Comparison of ENCODE assay signal across 39 cellular contexts in genomic region chr9:119991797-119992196, GRCh38.
"Had no signal": no experiment of that assay in that cellular context is flagged by ENCODE, and none has a peak within 500 bp of the region (broad histone marks: within the 10 kb centered on the region; RNA-seq: fewer than 3 reads in every experiment).

No MANE protein-coding gene starts in this region.

- H3K27me3 ChIP-seq: ascending aorta, brain microvascular endothelial cell, breast epithelium had no signal

- FAIRE-seq: astrocyte had no signal

- H3K9me3 ChIP-seq: adrenal gland, ascending aorta, breast epithelium had no signal

- H3K4me3 ChIP-seq: adrenal gland, ascending aorta, breast epithelium, cardiac muscle cell had no signal

- H3K4me1 Mint-ChIP-seq: activated naive CD4-positive, alpha-beta T cell treated with anti-CD3 and anti-CD28 coated beads, Interleukin-2, amount 10 ng/mL, durations not matched to agents 7 days and 5 days; activated naive CD4-positive, alpha-beta T cell treated with anti-CD3 and anti-CD28 coated beads, Interleukin-2, amount 50 U/mL, for 24 hours; activated naive CD8-positive, alpha-beta T cell treated with anti-CD3 and anti-CD28 coated beads for 36 hours; activated naive CD8-positive, alpha-beta T cell treated with anti-CD3 and anti-CD28 coated beads, Interleukin-2, amount 10 ng/mL, durations not matched to agents 7 days and 5 days; activated naive CD8-positive, alpha-beta T cell treated with anti-CD3 and anti-CD28 coated beads, Interleukin-2, amount 50 U/mL, for 24 hours; activated T-helper 17 cell treated with anti-CD3 and anti-CD28 coated beads, Interleukin-2, amount 50 U/mL, for 72 hours; brain; central memory CD8-positive, alpha-beta T cell had no signal

- H3K4me1 ChIP-seq: adrenal gland, ascending aorta, breast epithelium had no signal

- H3K36me3 Mint-ChIP-seq: activated naive CD4-positive, alpha-beta T cell treated with anti-CD3 and anti-CD28 coated beads, Interleukin-2, amount 10 ng/mL, durations not matched to agents 7 days and 5 days; activated naive CD4-positive, alpha-beta T cell treated with anti-CD3 and anti-CD28 coated beads, Interleukin-2, amount 50 U/mL, for 24 hours; activated naive CD4-positive, alpha-beta T cell treated with anti-CD3 and anti-CD28 coated beads, Interleukin-2, amount 50 U/mL, for 72 hours; activated naive CD8-positive, alpha-beta T cell; activated naive CD8-positive, alpha-beta T cell treated with anti-CD3 and anti-CD28 coated beads for 36 hours; activated naive CD8-positive, alpha-beta T cell treated with anti-CD3 and anti-CD28 coated beads, Interleukin-2, amount 10 ng/mL, durations not matched to agents 7 days and 5 days; brain had no signal

- H3K27ac Mint-ChIP-seq: activated naive CD4-positive, alpha-beta T cell treated with anti-CD3 and anti-CD28 coated beads for 36 hours; activated naive CD4-positive, alpha-beta T cell treated with anti-CD3 and anti-CD28 coated beads, Interleukin-2, amount 10 ng/mL, durations not matched to agents 7 days and 5 days; activated naive CD4-positive, alpha-beta T cell treated with anti-CD3 and anti-CD28 coated beads, Interleukin-2, amount 50 U/mL, for 24 hours; activated naive CD4-positive, alpha-beta T cell treated with anti-CD3 and anti-CD28 coated beads, Interleukin-2, amount 50 U/mL, for 72 hours; activated naive CD8-positive, alpha-beta T cell; activated naive CD8-positive, alpha-beta T cell treated with anti-CD3 and anti-CD28 coated beads for 36 hours; activated naive CD8-positive, alpha-beta T cell treated with anti-CD3 and anti-CD28 coated beads, Interleukin-2, amount 10 ng/mL, durations not matched to agents 7 days and 5 days; activated naive CD8-positive, alpha-beta T cell treated with anti-CD3 and anti-CD28 coated beads, Interleukin-2, amount 50 U/mL, for 24 hours; activated T-cell treated with anti-CD3 and anti-CD28 coated beads, Interleukin-2, amount 50 U/mL, for 24 hours; activated T-cell treated with anti-CD3 and anti-CD28 coated beads, Interleukin-2, amount 50 U/mL, for 72 hours; activated T-helper 1 cell treated with anti-CD3 and anti-CD28 coated beads, Interleukin-12 subunit alpha, Interleukin-12 subunit beta, Interleukin-2, Interleukin-4 antibody, amounts not matched to agents 30 ng/mL and 10 ng/mL and 1 ng/mL, durations not matched to agents 14 hours and 24 hours and 36 hours; activated T-helper 17 cell treated with anti-CD3 and anti-CD28 coated beads, Interleukin-2, amount 50 U/mL, for 72 hours; activated T-helper 2 cell treated with anti-CD3 and anti-CD28 coated beads, Interferon-gamma antibody, Interleukin-2, Interleukin-4, amounts not matched to agents 10 μg/mL and 5 μg/mL and 100 μg/mL, durations not matched to agents 14 hours and 24 hours and 36 hours; brain had no signal

- DNase-seq: activated effector memory CD4-positive, alpha-beta T cell treated with anti-CD3 and anti-CD28 coated beads, Interleukin-2, amount 50 U/mL, for 16 hours; activated effector memory CD4-positive, alpha-beta T cell treated with Interleukin-2 at 50 U/mL for 16 hours; activated gamma-delta T cell; activated gamma-delta T cell treated with Interleukin-2 at 50 U/mL for 16 hours; activated naive CD4-positive, alpha-beta T cell; activated naive CD4-positive, alpha-beta T cell treated with anti-CD3 and anti-CD28 coated beads for 36 hours; activated naive CD4-positive, alpha-beta T cell treated with anti-CD3 and anti-CD28 coated beads, Interleukin-2, amount 10 ng/mL, durations not matched to agents 7 days and 5 days; activated naive CD4-positive, alpha-beta T cell treated with anti-CD3 and anti-CD28 coated beads, Interleukin-2, amount 50 U/mL, for 16 hours; activated naive CD4-positive, alpha-beta T cell treated with Interleukin-2 at 50 U/mL for 16 hours; activated naive CD8-positive, alpha-beta T cell treated with anti-CD3 and anti-CD28 coated beads for 36 hours; activated naive CD8-positive, alpha-beta T cell treated with anti-CD3 and anti-CD28 coated beads, Interleukin-2, amount 10 ng/mL, durations not matched to agents 7 days and 5 days; activated naive CD8-positive, alpha-beta T cell treated with anti-CD3 and anti-CD28 coated beads, Interleukin-2, amount 50 U/mL, for 24 hours; activated T-cell treated with anti-CD3 and anti-CD28 coated beads for 4 hours; activated T-cell treated with anti-CD3 and anti-CD28 coated beads, Interleukin-2, amount 50 U/mL, for 1 hour; activated T-cell treated with anti-CD3 and anti-CD28 coated beads, Interleukin-2, amount 50 U/mL, for 24 hours; activated T-cell treated with anti-CD3 and anti-CD28 coated beads, Interleukin-2, amount 50 U/mL, for 4 hours; activated T-cell treated with anti-CD3 and anti-CD28 coated beads, Interleukin-2, amount 50 U/mL, for 48 hours; activated T-cell treated with anti-CD3 and anti-CD28 coated beads, Interleukin-2, amount 50 U/mL, for 72 hours; adrenal gland; amniotic stem cell; amygdala; anterior cingulate cortex; aorta; brain microvascular endothelial cell; caudate nucleus; central memory CD4-positive, alpha-beta T cell; cerebellar nuclear complex had no signal

- H3K36me3 ChIP-seq: adrenal gland, ascending aorta, brain microvascular endothelial cell, breast epithelium, cardiac muscle cell had no signal

- H3K9me3 Mint-ChIP-seq: activated naive CD4-positive, alpha-beta T cell treated with anti-CD3 and anti-CD28 coated beads for 36 hours; activated naive CD4-positive, alpha-beta T cell treated with anti-CD3 and anti-CD28 coated beads, Interleukin-2, amount 10 ng/mL, durations not matched to agents 7 days and 5 days; activated naive CD4-positive, alpha-beta T cell treated with anti-CD3 and anti-CD28 coated beads, Interleukin-2, amount 50 U/mL, for 24 hours; activated naive CD8-positive, alpha-beta T cell treated with anti-CD3 and anti-CD28 coated beads for 36 hours; activated naive CD8-positive, alpha-beta T cell treated with anti-CD3 and anti-CD28 coated beads, Interleukin-2, amount 10 ng/mL, durations not matched to agents 7 days and 5 days; activated naive CD8-positive, alpha-beta T cell treated with anti-CD3 and anti-CD28 coated beads, Interleukin-2, amount 50 U/mL, for 24 hours; activated T-cell treated with anti-CD3 and anti-CD28 coated beads, Interleukin-2, amount 50 U/mL, for 24 hours; activated T-cell treated with anti-CD3 and anti-CD28 coated beads, Interleukin-2, amount 50 U/mL, for 4 hours; activated T-helper 1 cell treated with anti-CD3 and anti-CD28 coated beads, Interleukin-12 subunit alpha, Interleukin-12 subunit beta, Interleukin-2, Interleukin-4 antibody, amounts not matched to agents 30 ng/mL and 10 ng/mL and 1 ng/mL, durations not matched to agents 14 hours and 24 hours and 36 hours; activated T-helper 17 cell treated with anti-CD3 and anti-CD28 coated beads, Interleukin-2, amount 50 U/mL, for 72 hours; activated T-helper 2 cell treated with anti-CD3 and anti-CD28 coated beads, Interferon-gamma antibody, Interleukin-2, Interleukin-4, amounts not matched to agents 10 μg/mL and 5 μg/mL and 100 μg/mL, durations not matched to agents 14 hours and 24 hours and 36 hours; brain; central memory CD8-positive, alpha-beta T cell had no signal

- H3K27ac ChIP-seq: adrenal gland, ascending aorta, brain microvascular endothelial cell, breast epithelium, cardiac muscle cell had no signal

- H3K4me3 Mint-ChIP-seq: activated naive CD4-positive, alpha-beta T cell treated with anti-CD3 and anti-CD28 coated beads for 36 hours; activated naive CD4-positive, alpha-beta T cell treated with anti-CD3 and anti-CD28 coated beads, Interleukin-2, amount 10 ng/mL, durations not matched to agents 7 days and 5 days; activated naive CD4-positive, alpha-beta T cell treated with anti-CD3 and anti-CD28 coated beads, Interleukin-2, amount 50 U/mL, for 24 hours; activated naive CD8-positive, alpha-beta T cell; activated naive CD8-positive, alpha-beta T cell treated with anti-CD3 and anti-CD28 coated beads for 36 hours; activated naive CD8-positive, alpha-beta T cell treated with anti-CD3 and anti-CD28 coated beads, Interleukin-2, amount 10 ng/mL, durations not matched to agents 7 days and 5 days; activated naive CD8-positive, alpha-beta T cell treated with anti-CD3 and anti-CD28 coated beads, Interleukin-2, amount 50 U/mL, for 24 hours; activated T-cell treated with anti-CD3 and anti-CD28 coated beads, Interleukin-2, amount 50 U/mL, for 24 hours; activated T-cell treated with anti-CD3 and anti-CD28 coated beads, Interleukin-2, amount 50 U/mL, for 4 hours; activated T-cell treated with anti-CD3 and anti-CD28 coated beads, Interleukin-2, amount 50 U/mL, for 72 hours; activated T-helper 1 cell treated with anti-CD3 and anti-CD28 coated beads, Interleukin-12 subunit alpha, Interleukin-12 subunit beta, Interleukin-2, Interleukin-4 antibody, amounts not matched to agents 30 ng/mL and 10 ng/mL and 1 ng/mL, durations not matched to agents 14 hours and 24 hours and 36 hours; activated T-helper 17 cell treated with anti-CD3 and anti-CD28 coated beads, Interleukin-2, amount 50 U/mL, for 72 hours; brain; central memory CD8-positive, alpha-beta T cell had no signal

- ATAC-seq: activated naive CD4-positive, alpha-beta T cell treated with anti-CD3 and anti-CD28 coated beads, Interleukin-2, amount 50 U/mL, for 72 hours; activated naive CD8-positive, alpha-beta T cell treated with anti-CD3 and anti-CD28 coated beads, Interleukin-2, amount 50 U/mL, for 24 hours; activated T-cell treated with anti-CD3 and anti-CD28 coated beads, Interleukin-2, amount 50 U/mL, for 4 hours; activated T-cell treated with anti-CD3 and anti-CD28 coated beads, Interleukin-2, amount 50 U/mL, for 72 hours; activated T-helper 17 cell treated with anti-CD3 and anti-CD28 coated beads, Interleukin-2, amount 50 U/mL, for 72 hours had no signal
